In genomic region chr7:158166386-158167340, GRCh38 we compare ENCODE assay signal across 23 cellular contexts.
"Had no signal": no experiment of that assay in that cellular context is flagged by ENCODE, and none has a peak within 500 bp of the region (broad histone marks: within the 10 kb centered on the region; RNA-seq: fewer than 3 reads in every experiment).

No MANE protein-coding gene starts in this region.

- ATAC-seq: activated T-helper 17 cell treated with anti-CD3 and anti-CD28 coated beads, Interleukin-2, amount 50 U/mL, for 72 hours had no signal

- H3K4me1 ChIP-seq: breast epithelium, Peyer's patch, SJCRH30 had no signal

- H3K36me3 ChIP-seq: breast epithelium, Peyer's patch, SJCRH30 had no signal

- H3K9ac ChIP-seq: KMS-11, SK-N-SH had no signal

- DNase-seq: activated CD4-positive, alpha-beta memory T cell treated with anti-CD3 and anti-CD28 coated beads, Interleukin-2, amount 10 ng/mL, durations not matched to agents 7 days and 5 days; activated CD4-positive, alpha-beta T cell treated with anti-CD3 and anti-CD28 coated beads, Interleukin-2, amount 50 U/mL, for 1 hour; activated CD4-positive, CD25-positive, alpha-beta regulatory T cell; activated T-cell treated with anti-CD3 and anti-CD28 coated beads for 4 hours; activated T-cell treated with anti-CD3 and anti-CD28 coated beads, Interleukin-2, amount 50 U/mL, for 48 hours; MV-4-11; NCI-H1105; NCI-H1436; NCI-H1694 treated with DMSO at 0.1 percent for 48 hours; NCI-H2081; NCI-H510A treated with DMSO at 0.1 percent for 48 hours; NCI-H69; NK-92 treated with Interleukin-12 subunit alpha and Interleukin-12 subunit beta, amount 100 ng/mL, for 24 hours; Peyer's patch; Right ventricle myocardium superior; SJCRH30; SK-N-SH; T-helper 1 cell had no signal

- H3K4me2 ChIP-seq: KMS-11, SK-N-SH had no signal

- H3K27me3 ChIP-seq: breast epithelium, Peyer's patch had no signal

- H3K4me3 ChIP-seq: breast epithelium, Peyer's patch, SJCRH30 had no signal

- H3K27ac ChIP-seq: breast epithelium, KMS-11, Peyer's patch, RWPE1, SJCRH30, VCaP had no signal

- H3K9me3 ChIP-seq: Peyer's patch, SJCRH30, SK-N-SH had no signal
